Comparison of ENCODE assay signal across 1 cellular context in the genomic region with DNA sequence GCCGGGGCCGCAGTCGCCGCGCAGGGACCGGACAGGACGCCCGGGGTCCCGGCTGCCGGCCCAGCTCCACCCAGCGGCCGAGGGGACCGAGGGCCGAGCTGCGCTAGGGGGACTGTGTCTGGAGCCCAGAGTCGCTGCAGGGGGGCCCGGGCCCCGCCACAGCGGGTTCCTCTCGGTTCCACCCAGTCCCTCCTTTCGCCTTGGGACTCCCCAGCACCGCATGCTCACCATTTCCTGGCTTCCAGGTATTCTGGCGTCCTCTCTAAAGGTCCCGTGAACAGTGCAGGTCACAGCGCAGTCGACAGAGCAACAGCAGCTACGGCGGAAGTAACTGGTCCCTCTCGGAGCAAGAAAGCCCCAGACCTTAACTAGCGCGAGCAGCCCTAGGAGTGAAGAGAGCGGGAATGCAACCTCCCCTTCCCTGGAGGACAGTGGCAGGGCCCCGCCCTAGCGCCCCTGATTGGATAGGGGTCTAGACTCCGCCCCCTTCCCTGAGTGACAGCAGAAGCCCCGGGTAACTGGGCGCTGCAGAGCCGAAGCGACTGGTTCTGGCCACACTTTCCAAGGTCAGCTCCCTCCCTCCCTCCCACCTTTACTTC.
A peak's percentile ranks its signal among the peaks of the same experiment; 100 is the strongest.
TF ChIP-seq lines count a peak whose summit lies in the region.

Gene ZNF878 (minus strand): TSS at position 391 of the 599 bp plus-strand sequence. CDS start 160 bp downstream, at position 231.

TF ChIP-seq in HepG2, 621 proteins besides CTCF, POLR2A, EP300 and RAD21 (continued from another document and continues in another):
- TF ChIP-seq ZNF224 (CRISPR knock-in tag; IDR thresholded peaks at IDR 0.05): peak; percentile 74; the same call in 1 of the 2 replicates
- peak; percentile 20 for TF ChIP-seq XRCC5 (optimal IDR thresholded peaks at IDR 0.05; ENCODE audit: low read length)
- no peak for TF ChIP-seq ZNF780A (CRISPR knock-in tag; IDR thresholded peaks at IDR 0.05)
- TF ChIP-seq FOXK1 (CRISPR knock-in tag; IDR thresholded peaks at IDR 0.05; ENCODE audit: borderline replicate concordance, low read depth): no peak
- TF ChIP-seq CEBPG (CRISPR knock-in tag; IDR thresholded peaks at IDR 0.05): no peak
- TF ChIP-seq SALL2 (CRISPR knock-in tag; IDR thresholded peaks at IDR 0.05): peak; percentile 34; the same call in 1 of the 2 replicates
- peak; percentile 83 for TF ChIP-seq ZNF230 (CRISPR knock-in tag; IDR thresholded peaks at IDR 0.05)
- TF ChIP-seq, protein P1, sequence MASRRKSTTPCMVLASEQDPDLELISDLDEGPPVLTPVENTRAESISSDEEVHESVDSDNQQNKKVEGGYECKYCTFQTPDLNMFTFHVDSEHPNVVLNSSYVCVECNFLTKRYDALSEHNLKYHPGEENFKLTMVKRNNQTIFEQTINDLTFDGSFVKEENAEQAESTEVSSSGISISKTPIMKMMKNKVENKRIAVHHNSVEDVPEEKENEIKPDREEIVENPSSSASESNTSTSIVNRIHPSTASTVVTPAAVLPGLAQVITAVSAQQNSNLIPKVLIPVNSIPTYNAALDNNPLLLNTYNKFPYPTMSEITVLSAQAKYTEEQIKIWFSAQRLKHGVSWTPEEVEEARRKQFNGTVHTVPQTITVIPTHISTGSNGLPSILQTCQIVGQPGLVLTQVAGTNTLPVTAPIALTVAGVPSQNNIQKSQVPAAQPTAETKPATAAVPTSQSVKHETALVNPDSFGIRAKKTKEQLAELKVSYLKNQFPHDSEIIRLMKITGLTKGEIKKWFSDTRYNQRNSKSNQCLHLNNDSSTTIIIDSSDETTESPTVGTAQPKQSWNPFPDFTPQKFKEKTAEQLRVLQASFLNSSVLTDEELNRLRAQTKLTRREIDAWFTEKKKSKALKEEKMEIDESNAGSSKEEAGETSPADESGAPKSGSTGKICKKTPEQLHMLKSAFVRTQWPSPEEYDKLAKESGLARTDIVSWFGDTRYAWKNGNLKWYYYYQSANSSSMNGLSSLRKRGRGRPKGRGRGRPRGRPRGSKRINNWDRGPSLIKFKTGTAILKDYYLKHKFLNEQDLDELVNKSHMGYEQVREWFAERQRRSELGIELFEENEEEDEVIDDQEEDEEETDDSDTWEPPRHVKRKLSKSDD (CRISPR knock-in tag; IDR thresholded peaks at IDR 0.05; ENCODE audit: low read depth): no peak
- peak; percentile 79 for TF ChIP-seq NFYC (CRISPR knock-in tag; IDR thresholded peaks at IDR 0.05)
- no peak for TF ChIP-seq RAD51 (IDR thresholded peaks at IDR 0.05; ENCODE audit: borderline replicate concordance)
- TF ChIP-seq ZNF768 (CRISPR knock-in tag; IDR thresholded peaks at IDR 0.05): peak; percentile 84
- TF ChIP-seq STAT5B (CRISPR knock-in tag; IDR thresholded peaks at IDR 0.05): 0 out of 2 replicates have a peak, but pooled peaks have one; percentile 14
- peak; percentile 25; the same call in 1 of the 2 replicates for TF ChIP-seq PRMT3 (CRISPR knock-in tag; IDR thresholded peaks at IDR 0.05; ENCODE audit: borderline replicate concordance, low read depth)
- peak; percentile 91 for TF ChIP-seq NAIF1 (CRISPR knock-in tag; IDR thresholded peaks at IDR 0.05; ENCODE audit: borderline replicate concordance)
- 0 out of 2 replicates have a peak, but pooled peaks have one; percentile 54 for TF ChIP-seq ZNF879 (CRISPR knock-in tag; IDR thresholded peaks at IDR 0.05)
- TF ChIP-seq ZNF318 (CRISPR knock-in tag; IDR thresholded peaks at IDR 0.05): no peak
- TF ChIP-seq CHCHD3 (CRISPR knock-in tag; IDR thresholded peaks at IDR 0.05): no peak
- TF ChIP-seq TCF12 (IDR thresholded peaks at IDR 0.05): no peak
- 0 out of 2 replicates have a peak, but pooled peaks have one; percentile 38 for TF ChIP-seq TCF12 (CRISPR knock-in tag; IDR thresholded peaks at IDR 0.05)
- TF ChIP-seq RFXANK (CRISPR knock-in tag; IDR thresholded peaks at IDR 0.05): no peak; the same call in 1 of the 2 replicates
- no peak for TF ChIP-seq MAFF (IDR thresholded peaks at IDR 0.05; ENCODE audit: low read depth, low read length)
- no peak for TF ChIP-seq ZNF670 (CRISPR knock-in tag; IDR thresholded peaks at IDR 0.05; ENCODE audit: borderline replicate concordance)
- TF ChIP-seq, protein P2, sequence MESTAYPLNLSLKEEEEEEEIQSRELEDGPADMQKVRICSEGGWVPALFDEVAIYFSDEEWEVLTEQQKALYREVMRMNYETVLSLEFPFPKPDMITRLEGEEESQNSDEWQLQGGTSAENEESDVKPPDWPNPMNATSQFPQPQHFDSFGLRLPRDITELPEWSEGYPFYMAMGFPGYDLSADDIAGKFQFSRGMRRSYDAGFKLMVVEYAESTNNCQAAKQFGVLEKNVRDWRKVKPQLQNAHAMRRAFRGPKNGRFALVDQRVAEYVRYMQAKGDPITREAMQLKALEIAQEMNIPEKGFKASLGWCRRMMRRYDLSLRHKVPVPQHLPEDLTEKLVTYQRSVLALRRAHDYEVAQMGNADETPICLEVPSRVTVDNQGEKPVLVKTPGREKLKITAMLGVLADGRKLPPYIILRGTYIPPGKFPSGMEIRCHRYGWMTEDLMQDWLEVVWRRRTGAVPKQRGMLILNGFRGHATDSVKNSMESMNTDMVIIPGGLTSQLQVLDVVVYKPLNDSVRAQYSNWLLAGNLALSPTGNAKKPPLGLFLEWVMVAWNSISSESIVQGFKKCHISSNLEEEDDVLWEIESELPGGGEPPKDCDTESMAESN (CRISPR knock-in tag; conservative IDR thresholded peaks at IDR 0.05): no peak
- TF ChIP-seq ZMAT5 (CRISPR knock-in tag; IDR thresholded peaks at IDR 0.05; ENCODE audit: borderline replicate concordance, low read depth): no peak
- peak; percentile 71; the same call in 1 of the 2 replicates for TF ChIP-seq NKX3-1 (CRISPR knock-in tag; IDR thresholded peaks at IDR 0.05)
- TF ChIP-seq HOXA3 (CRISPR knock-in tag; IDR thresholded peaks at IDR 0.05): peak; percentile 75
- TF ChIP-seq NFATC3 (CRISPR knock-in tag; IDR thresholded peaks at IDR 0.05): no peak
- TF ChIP-seq, protein P3, sequence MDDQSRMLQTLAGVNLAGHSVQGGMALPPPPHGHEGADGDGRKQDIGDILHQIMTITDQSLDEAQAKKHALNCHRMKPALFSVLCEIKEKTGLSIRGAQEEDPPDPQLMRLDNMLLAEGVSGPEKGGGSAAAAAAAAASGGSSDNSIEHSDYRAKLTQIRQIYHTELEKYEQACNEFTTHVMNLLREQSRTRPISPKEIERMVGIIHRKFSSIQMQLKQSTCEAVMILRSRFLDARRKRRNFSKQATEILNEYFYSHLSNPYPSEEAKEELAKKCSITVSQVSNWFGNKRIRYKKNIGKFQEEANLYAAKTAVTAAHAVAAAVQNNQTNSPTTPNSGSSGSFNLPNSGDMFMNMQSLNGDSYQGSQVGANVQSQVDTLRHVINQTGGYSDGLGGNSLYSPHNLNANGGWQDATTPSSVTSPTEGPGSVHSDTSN (CRISPR knock-in tag; IDR thresholded peaks at IDR 0.05; ENCODE audit: borderline replicate concordance): 0 out of 2 replicates have a peak, but pooled peaks have one; percentile 6
- peak; percentile 93 for TF ChIP-seq ZNF501 (CRISPR knock-in tag; IDR thresholded peaks at IDR 0.05)
- no peak for TF ChIP-seq ZNF724P (CRISPR knock-in tag; IDR thresholded peaks at IDR 0.05; ENCODE audit: borderline replicate concordance)
- TF ChIP-seq ZNF44 (CRISPR knock-in tag; IDR thresholded peaks at IDR 0.05): no peak
- TF ChIP-seq, protein P4, sequence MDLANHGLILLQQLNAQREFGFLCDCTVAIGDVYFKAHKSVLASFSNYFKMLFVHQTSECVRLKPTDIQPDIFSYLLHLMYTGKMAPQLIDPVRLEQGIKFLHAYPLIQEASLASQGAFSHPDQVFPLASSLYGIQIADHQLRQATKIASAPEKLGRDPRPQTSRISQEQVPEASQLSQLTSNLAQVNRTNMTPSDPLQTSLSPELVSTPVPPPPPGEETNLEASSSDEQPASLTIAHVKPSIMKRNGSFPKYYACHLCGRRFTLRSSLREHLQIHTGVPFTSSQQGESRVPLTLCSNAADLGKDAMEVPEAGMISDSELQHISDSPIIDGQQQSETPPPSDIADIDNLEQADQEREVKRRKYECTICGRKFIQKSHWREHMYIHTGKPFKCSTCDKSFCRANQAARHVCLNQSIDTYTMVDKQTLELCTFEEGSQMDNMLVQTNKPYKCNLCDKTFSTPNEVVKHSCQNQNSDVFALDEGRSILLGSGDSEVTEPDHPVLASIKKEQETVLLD (CRISPR knock-in tag; IDR thresholded peaks at IDR 0.05; ENCODE audit: low read depth): peak; percentile 32; the same call in 1 of the 2 replicates
- TF ChIP-seq MEF2D (CRISPR knock-in tag; IDR thresholded peaks at IDR 0.05): peak; percentile 78; the same call in 1 of the 2 replicates
- peak; percentile 26; the same call in 1 of the 2 replicates for TF ChIP-seq ZNF503 (CRISPR knock-in tag; IDR thresholded peaks at IDR 0.05)
- TF ChIP-seq ZNF644 (CRISPR knock-in tag; IDR thresholded peaks at IDR 0.05; ENCODE audit: low read depth): no peak
- peak; percentile 91; the same call in 1 of the 2 replicates for TF ChIP-seq KLF12 (CRISPR knock-in tag; IDR thresholded peaks at IDR 0.05; ENCODE audit: borderline replicate concordance)
- TF ChIP-seq ZNF777 (CRISPR knock-in tag; IDR thresholded peaks at IDR 0.05): no peak; the same call in 1 of the 2 replicates
- TF ChIP-seq ZNF605 (CRISPR knock-in tag; IDR thresholded peaks at IDR 0.05): peak; percentile 67; the same call in 1 of the 2 replicates
- no peak for TF ChIP-seq ZNF672 (CRISPR knock-in tag; IDR thresholded peaks at IDR 0.05)
- TF ChIP-seq FOXP1 (IDR thresholded peaks at IDR 0.05): no peak
- TF ChIP-seq FOXP1 (CRISPR knock-in tag; IDR thresholded peaks at IDR 0.05): peak; percentile 24; the same call in 1 of the 2 replicates
